23 cellular contexts compared by ENCODE assay signal in the genomic region with DNA sequence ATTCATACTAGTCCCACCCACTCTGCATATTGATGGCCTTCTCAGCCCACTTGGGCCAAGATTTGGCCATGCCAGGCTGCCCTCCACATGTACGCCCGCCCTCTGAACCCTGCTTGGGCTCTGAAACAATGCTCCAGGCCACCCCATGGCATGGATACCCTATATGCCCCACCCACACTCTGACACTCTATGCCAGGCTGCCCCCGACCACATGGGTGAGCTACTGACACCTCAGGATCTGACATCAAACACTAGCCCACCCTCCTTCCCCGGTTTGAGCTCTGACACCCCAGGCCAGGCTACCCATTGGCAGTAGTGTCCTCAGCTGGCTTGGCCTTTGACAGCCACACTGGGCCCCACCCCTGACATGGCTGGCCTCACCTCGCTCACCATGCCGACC.
"Had no signal": no experiment of that assay in that cellular context is flagged by ENCODE, and none has a peak within 500 bp of the region (broad histone marks: within the 10 kb centered on the region; RNA-seq: fewer than 3 reads in every experiment).

No MANE protein-coding gene starts in this region.

- DNase-seq: effector memory CD4-positive, alpha-beta T cell; esophagus squamous epithelium; foreskin melanocyte; glutamatergic neuron; heart right ventricle; hippocampal formation; left cardiac atrium; left lung; mammary epithelial cell; natural killer cell; right lobe of liver; stimulated activated CD4-positive, alpha-beta T cell treated with anti-CD3 and anti-CD28 coated beads, Interleukin-12 subunit alpha, Interleukin-12 subunit beta, amount 100 ng/mL, for 4 hours; stimulated activated CD4-positive, alpha-beta T cell treated with anti-CD3 and anti-CD28 coated beads, Interleukin-1b, Interleukin-23, amount 100 ng/mL, for 48 hours; stimulated activated CD4-positive, alpha-beta T cell treated with anti-CD3 and anti-CD28 coated beads, Interleukin-4, amount 100 ng/mL, for 1 hour; stimulated activated CD8-positive, alpha-beta memory T cell treated with anti-CD3 and anti-CD28 coated beads, Interleukin-4, amount 100 ng/mL, for 48 hours; stimulated activated naive CD4-positive, alpha-beta T cell treated with Interleukin-2 at 50 U/mL for 16 hours; stomach; thyroid gland had no signal

- H3K4me3 ChIP-seq: coronary artery, esophagus squamous epithelium, heart right ventricle, left lung, pancreas, right lobe of liver, smooth muscle cell, stomach, thyroid gland had no signal

- H3K9me3 ChIP-seq: esophagus squamous epithelium, heart right ventricle, left lung, neutrophil, pancreas, right lobe of liver, stomach, thyroid gland had no signal

- H3K4me1 ChIP-seq: esophagus squamous epithelium, left lung, pancreas, right lobe of liver, stomach, thyroid gland had no signal

- H3K27me3 Mint-ChIP-seq: type B pancreatic cell had no signal

- H3K27me3 ChIP-seq: esophagus squamous epithelium, left lung, neutrophil, right lobe of liver, stomach, thyroid gland had no signal

- H3K9me3 Mint-ChIP-seq: natural killer cell had no signal

- ATAC-seq: heart right ventricle, left cardiac atrium, left lung, natural killer cell, pancreas had no signal

- H3K4me3 Mint-ChIP-seq: natural killer cell, type B pancreatic cell had no signal

- H3K36me3 ChIP-seq: esophagus squamous epithelium, heart right ventricle, left lung, neutrophil, pancreas, right lobe of liver, stomach, thyroid gland had no signal

- H3K4me1 Mint-ChIP-seq: natural killer cell had no signal

- H3K36me3 Mint-ChIP-seq: natural killer cell, type B pancreatic cell had no signal

- H3K27ac ChIP-seq: coronary artery, esophagus squamous epithelium, heart right ventricle, left lung, neutrophil, pancreas, right lobe of liver, stomach, thyroid gland had no signal

- H3K4me2 ChIP-seq: smooth muscle cell had no signal

- H3K27ac Mint-ChIP-seq: natural killer cell, type B pancreatic cell had no signal
